1 cellular context compared by ENCODE assay signal in genomic region chr19:2944403-2944774, GRCh38.
TF ChIP-seq lines count a peak whose summit lies in the region.

No MANE protein-coding gene starts in this region.

TF ChIP-seq in IMR-90, 13 proteins besides CTCF, POLR2A, EP300 and RAD21 (continued from another document):
- TF ChIP-seq USF2 (IDR thresholded peaks at IDR 0.05; ENCODE audit: low read depth, low read length) (no peak), CEBPB (IDR thresholded peaks at IDR 0.05; ENCODE audit: low read depth, low read length) (no peak), MAFK (IDR thresholded peaks at IDR 0.05; ENCODE audit: low read depth, low read length) (no peak), ELK1 (IDR thresholded peaks at IDR 0.05; ENCODE audit: borderline replicate concordance, low read depth, low read length) (no peak)
